Comparison of ENCODE assay signal across 1 cellular context in the genomic region with DNA sequence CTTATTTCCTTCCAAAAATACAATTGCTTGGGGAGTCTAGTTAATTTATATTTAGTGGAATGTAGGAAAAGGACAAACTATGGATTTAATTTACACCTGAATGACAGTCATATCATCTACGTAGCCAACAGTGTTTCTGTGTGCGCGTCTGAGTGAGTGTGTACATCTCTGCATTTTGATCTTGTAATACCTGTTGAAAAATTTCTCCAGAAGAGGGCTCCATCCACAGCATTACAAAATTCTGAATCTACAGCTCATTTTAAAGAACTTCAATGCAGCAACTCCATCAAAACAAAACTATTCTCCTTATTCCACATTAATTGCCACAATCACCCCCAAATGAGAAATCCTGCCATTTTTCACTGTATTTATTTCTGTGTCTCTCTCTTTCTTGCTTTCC.
TF ChIP-seq lines count a peak whose summit lies in the region.

No MANE protein-coding gene starts in this region.

TF ChIP-seq in IMR-90, 13 proteins besides CTCF, POLR2A, EP300 and RAD21 (continued from another document):
- TF ChIP-seq SMC3 (IDR thresholded peaks at IDR 0.05; ENCODE audit: low read depth, low read length) = peak; percentile 21; the same call in 1 of the 2 replicates
- no peak for TF ChIP-seq FOS (IDR thresholded peaks at IDR 0.05; ENCODE audit: low read depth, low read length)
- TF ChIP-seq CEBPB (IDR thresholded peaks at IDR 0.05; ENCODE audit: low read depth, low read length) = no peak
- no peak for TF ChIP-seq RCOR1 (IDR thresholded peaks at IDR 0.05; ENCODE audit: insufficient replicate concordance, low read length)
- TF ChIP-seq NFE2L2 (IDR thresholded peaks at IDR 0.05; ENCODE audit: low read depth, low read length) = no peak
- no peak for TF ChIP-seq BHLHE40 (IDR thresholded peaks at IDR 0.05; ENCODE audit: low read depth, low read length)
TF ChIP-seq in IMR-90: peak in this region for 1.
